Comparison of ENCODE assay signal across 1 cellular context in the genomic region with DNA sequence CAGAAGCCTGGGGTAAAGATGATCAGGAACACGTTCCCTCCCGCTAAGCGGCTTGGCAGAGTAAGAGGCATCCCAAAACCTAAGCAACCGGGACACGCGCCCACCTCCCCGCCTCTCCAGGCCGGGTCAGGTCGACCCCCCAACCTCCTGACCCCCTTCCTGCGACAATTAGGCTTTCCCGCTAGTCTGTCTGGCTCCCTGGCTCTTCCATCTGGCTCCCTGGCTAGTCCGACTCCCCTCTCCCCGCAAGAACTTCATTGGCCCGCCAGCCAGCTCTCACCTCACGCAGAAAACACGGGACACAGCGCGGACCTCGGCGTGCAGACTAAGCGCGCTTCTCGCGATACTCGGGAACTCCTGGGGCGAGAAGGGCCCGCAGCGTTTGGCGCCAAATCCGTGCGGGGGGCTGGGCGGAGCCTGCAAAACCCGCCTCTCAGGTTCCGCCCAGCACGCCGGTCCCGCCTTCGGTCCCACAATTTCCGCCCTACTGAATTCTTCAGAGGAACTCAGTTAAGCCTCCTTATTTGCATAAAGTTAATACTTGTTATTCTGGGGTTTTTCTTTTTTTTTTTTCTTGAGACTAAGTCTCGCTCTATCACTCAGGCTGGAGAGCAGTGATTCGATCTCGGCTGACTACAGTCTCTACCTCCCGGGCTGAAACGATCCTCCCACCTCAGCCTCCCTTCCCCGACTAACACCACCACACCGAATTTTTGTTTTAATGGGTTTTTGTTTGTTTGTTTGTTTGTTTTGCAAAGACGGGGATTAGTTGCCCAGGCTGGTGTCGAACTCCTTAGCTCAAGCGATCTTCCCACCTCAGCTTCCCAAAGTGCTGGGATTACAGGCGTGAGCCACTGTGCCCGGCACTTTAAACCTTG.
TF ChIP-seq lines count a peak whose summit lies in the region.

TIPIN (minus strand) TSS at position 327 of the 878 bp plus-strand sequence. CDS start 3,738 bp downstream, outside the sequence.

TF ChIP-seq in HepG2, 621 proteins besides CTCF, POLR2A, EP300 and RAD21 (continued from another document and continues in another):
- no peak for TF ChIP-seq HBP1 (CRISPR knock-in tag; IDR thresholded peaks at IDR 0.05; ENCODE audit: low read depth)
- 0 out of 2 replicates have a peak, but pooled peaks have one; percentile 46 for TF ChIP-seq ZBTB7A (CRISPR knock-in tag; IDR thresholded peaks at IDR 0.05)
- peak; percentile 82; the same call in 1 of the 2 replicates for TF ChIP-seq ZFP90 (CRISPR knock-in tag; IDR thresholded peaks at IDR 0.05; ENCODE audit: borderline replicate concordance)
- no peak for TF ChIP-seq ZNF660 (CRISPR knock-in tag; IDR thresholded peaks at IDR 0.05; ENCODE audit: borderline replicate concordance, low read depth)
- peak; percentile 84 for TF ChIP-seq CCDC6 (CRISPR knock-in tag; IDR thresholded peaks at IDR 0.05)
- TF ChIP-seq ZNF557 (CRISPR knock-in tag; IDR thresholded peaks at IDR 0.05) = no peak
- TF ChIP-seq, protein P1, sequence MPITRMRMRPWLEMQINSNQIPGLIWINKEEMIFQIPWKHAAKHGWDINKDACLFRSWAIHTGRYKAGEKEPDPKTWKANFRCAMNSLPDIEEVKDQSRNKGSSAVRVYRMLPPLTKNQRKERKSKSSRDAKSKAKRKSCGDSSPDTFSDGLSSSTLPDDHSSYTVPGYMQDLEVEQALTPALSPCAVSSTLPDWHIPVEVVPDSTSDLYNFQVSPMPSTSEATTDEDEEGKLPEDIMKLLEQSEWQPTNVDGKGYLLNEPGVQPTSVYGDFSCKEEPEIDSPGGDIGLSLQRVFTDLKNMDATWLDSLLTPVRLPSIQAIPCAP (CRISPR knock-in tag; IDR thresholded peaks at IDR 0.05; ENCODE audit: low read depth) = no peak
- TF ChIP-seq MTF1 (CRISPR knock-in tag; IDR thresholded peaks at IDR 0.05) = no peak
- TF ChIP-seq SKI (IDR thresholded peaks at IDR 0.05; ENCODE audit: partially characterized antibody) = no peak
- TF ChIP-seq HNRNPH1 (optimal IDR thresholded peaks at IDR 0.05; ENCODE audit: low read depth, low read length) = no peak
- peak; percentile 93 for TF ChIP-seq ZMYM4 (CRISPR knock-in tag; IDR thresholded peaks at IDR 0.05)
- TF ChIP-seq ZMYM2 (CRISPR knock-in tag; IDR thresholded peaks at IDR 0.05) = no peak
- peak; percentile 97 for TF ChIP-seq ZNF770 (CRISPR knock-in tag; IDR thresholded peaks at IDR 0.05)
- TF ChIP-seq ADNP (CRISPR knock-in tag; IDR thresholded peaks at IDR 0.05) = no peak
- TF ChIP-seq MED8 (CRISPR knock-in tag; IDR thresholded peaks at IDR 0.05; ENCODE audit: insufficient replicate concordance) = peak; percentile 61
- no peak for TF ChIP-seq CCAR2 (optimal IDR thresholded peaks at IDR 0.05; ENCODE audit: low read depth, low read length)
- TF ChIP-seq HOXA7 (CRISPR knock-in tag; IDR thresholded peaks at IDR 0.05) = no peak
- TF ChIP-seq IRF9 (CRISPR knock-in tag; IDR thresholded peaks at IDR 0.05; ENCODE audit: borderline replicate concordance) = peak; percentile 88; the same call in 1 of the 2 replicates
- TF ChIP-seq ZNF746 (CRISPR knock-in tag; IDR thresholded peaks at IDR 0.05) = peak; percentile 68; the same call in 1 of the 2 replicates
- TF ChIP-seq ZSCAN9 (CRISPR knock-in tag; IDR thresholded peaks at IDR 0.05; ENCODE audit: borderline replicate concordance) = no peak
- peak; percentile 94 for TF ChIP-seq ZNF501 (CRISPR knock-in tag; IDR thresholded peaks at IDR 0.05)
- peak; percentile 91 for TF ChIP-seq DR1 (CRISPR knock-in tag; IDR thresholded peaks at IDR 0.05)
- TF ChIP-seq ZSCAN29 (CRISPR knock-in tag; conservative IDR thresholded peaks at IDR 0.05) = no peak
- TF ChIP-seq KLF11 (CRISPR knock-in tag; IDR thresholded peaks at IDR 0.05) = peak; percentile 94
- TF ChIP-seq ZNF737 (CRISPR knock-in tag; IDR thresholded peaks at IDR 0.05; ENCODE audit: borderline replicate concordance) = 0 out of 2 replicates have a peak, but pooled peaks have one; percentile 38
- peak; percentile 40; the same call in 1 of the 2 replicates for TF ChIP-seq ZNF768 (CRISPR knock-in tag; IDR thresholded peaks at IDR 0.05)
- TF ChIP-seq SRY (CRISPR knock-in tag; IDR thresholded peaks at IDR 0.05) = no peak; the same call in 1 of the 2 replicates
- peak; percentile 87 for TF ChIP-seq SP4 (CRISPR knock-in tag; IDR thresholded peaks at IDR 0.05)
- no peak for TF ChIP-seq RFX1 (IDR thresholded peaks at IDR 0.05)
- peak; percentile 48; the same call in 1 of the 2 replicates for TF ChIP-seq ARID5B (CRISPR knock-in tag; IDR thresholded peaks at IDR 0.05)
- TF ChIP-seq NR2F1 (CRISPR knock-in tag; IDR thresholded peaks at IDR 0.05) = no peak
- no peak for TF ChIP-seq MBD4 (IDR thresholded peaks at IDR 0.05; ENCODE audit: borderline replicate concordance, low read length)
- TF ChIP-seq, protein P2, sequence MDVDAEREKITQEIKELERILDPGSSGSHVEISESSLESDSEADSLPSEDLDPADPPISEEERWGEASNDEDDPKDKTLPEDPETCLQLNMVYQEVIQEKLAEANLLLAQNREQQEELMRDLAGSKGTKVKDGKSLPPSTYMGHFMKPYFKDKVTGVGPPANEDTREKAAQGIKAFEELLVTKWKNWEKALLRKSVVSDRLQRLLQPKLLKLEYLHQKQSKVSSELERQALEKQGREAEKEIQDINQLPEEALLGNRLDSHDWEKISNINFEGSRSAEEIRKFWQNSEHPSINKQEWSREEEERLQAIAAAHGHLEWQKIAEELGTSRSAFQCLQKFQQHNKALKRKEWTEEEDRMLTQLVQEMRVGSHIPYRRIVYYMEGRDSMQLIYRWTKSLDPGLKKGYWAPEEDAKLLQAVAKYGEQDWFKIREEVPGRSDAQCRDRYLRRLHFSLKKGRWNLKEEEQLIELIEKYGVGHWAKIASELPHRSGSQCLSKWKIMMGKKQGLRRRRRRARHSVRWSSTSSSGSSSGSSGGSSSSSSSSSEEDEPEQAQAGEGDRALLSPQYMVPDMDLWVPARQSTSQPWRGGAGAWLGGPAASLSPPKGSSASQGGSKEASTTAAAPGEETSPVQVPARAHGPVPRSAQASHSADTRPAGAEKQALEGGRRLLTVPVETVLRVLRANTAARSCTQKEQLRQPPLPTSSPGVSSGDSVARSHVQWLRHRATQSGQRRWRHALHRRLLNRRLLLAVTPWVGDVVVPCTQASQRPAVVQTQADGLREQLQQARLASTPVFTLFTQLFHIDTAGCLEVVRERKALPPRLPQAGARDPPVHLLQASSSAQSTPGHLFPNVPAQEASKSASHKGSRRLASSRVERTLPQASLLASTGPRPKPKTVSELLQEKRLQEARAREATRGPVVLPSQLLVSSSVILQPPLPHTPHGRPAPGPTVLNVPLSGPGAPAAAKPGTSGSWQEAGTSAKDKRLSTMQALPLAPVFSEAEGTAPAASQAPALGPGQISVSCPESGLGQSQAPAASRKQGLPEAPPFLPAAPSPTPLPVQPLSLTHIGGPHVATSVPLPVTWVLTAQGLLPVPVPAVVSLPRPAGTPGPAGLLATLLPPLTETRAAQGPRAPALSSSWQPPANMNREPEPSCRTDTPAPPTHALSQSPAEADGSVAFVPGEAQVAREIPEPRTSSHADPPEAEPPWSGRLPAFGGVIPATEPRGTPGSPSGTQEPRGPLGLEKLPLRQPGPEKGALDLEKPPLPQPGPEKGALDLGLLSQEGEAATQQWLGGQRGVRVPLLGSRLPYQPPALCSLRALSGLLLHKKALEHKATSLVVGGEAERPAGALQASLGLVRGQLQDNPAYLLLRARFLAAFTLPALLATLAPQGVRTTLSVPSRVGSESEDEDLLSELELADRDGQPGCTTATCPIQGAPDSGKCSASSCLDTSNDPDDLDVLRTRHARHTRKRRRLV (CRISPR knock-in tag; IDR thresholded peaks at IDR 0.05) = no peak; the same call in 1 of the 2 replicates
- peak; percentile 87 for TF ChIP-seq ARNTL (CRISPR knock-in tag; IDR thresholded peaks at IDR 0.05)
- TF ChIP-seq, protein P3, sequence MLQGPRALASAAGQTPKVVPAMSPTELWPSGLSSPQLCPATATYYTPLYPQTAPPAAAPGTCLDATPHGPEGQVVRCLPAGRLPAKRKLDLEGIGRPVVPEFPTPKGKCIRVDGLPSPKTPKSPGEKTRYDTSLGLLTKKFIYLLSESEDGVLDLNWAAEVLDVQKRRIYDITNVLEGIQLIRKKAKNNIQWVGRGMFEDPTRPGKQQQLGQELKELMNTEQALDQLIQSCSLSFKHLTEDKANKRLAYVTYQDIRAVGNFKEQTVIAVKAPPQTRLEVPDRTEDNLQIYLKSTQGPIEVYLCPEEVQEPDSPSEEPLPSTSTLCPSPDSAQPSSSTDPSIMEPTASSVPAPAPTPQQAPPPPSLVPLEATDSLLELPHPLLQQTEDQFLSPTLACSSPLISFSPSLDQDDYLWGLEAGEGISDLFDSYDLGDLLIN (CRISPR knock-in tag; IDR thresholded peaks at IDR 0.05; ENCODE audit: borderline replicate concordance) = peak; percentile 59; the same call in 1 of the 2 replicates
- TF ChIP-seq SATB2 (CRISPR knock-in tag; IDR thresholded peaks at IDR 0.05) = no peak
- no peak for TF ChIP-seq U2AF1 (optimal IDR thresholded peaks at IDR 0.05; ENCODE audit: low read depth, low read length)
- no peak for TF ChIP-seq CSRNP2 (CRISPR knock-in tag; conservative IDR thresholded peaks at IDR 0.05; ENCODE audit: low read depth)
- TF ChIP-seq ZNF674 (CRISPR knock-in tag; IDR thresholded peaks at IDR 0.05; ENCODE audit: low read depth) = no peak
- TF ChIP-seq SAP130 (CRISPR knock-in tag; IDR thresholded peaks at IDR 0.05; ENCODE audit: low read depth) = peak; percentile 85
- TF ChIP-seq RFXAP (CRISPR knock-in tag; IDR thresholded peaks at IDR 0.05; ENCODE audit: borderline replicate concordance) = 0 out of 2 replicates have a peak, but pooled peaks have one; percentile 32
- TF ChIP-seq ZNF839 (CRISPR knock-in tag; IDR thresholded peaks at IDR 0.05; ENCODE audit: borderline replicate concordance) = no peak
- TF ChIP-seq SSRP1 (CRISPR knock-in tag; IDR thresholded peaks at IDR 0.05) = no peak
- peak; percentile 25; the same call in 1 of the 2 replicates for TF ChIP-seq MXD4 (CRISPR knock-in tag; IDR thresholded peaks at IDR 0.05)
- 0 out of 2 replicates have a peak, but pooled peaks have one; percentile 48 for TF ChIP-seq XBP1 (CRISPR knock-in tag; IDR thresholded peaks at IDR 0.05)
